ENCODE assay signal across 8 cellular contexts in the genomic region with DNA sequence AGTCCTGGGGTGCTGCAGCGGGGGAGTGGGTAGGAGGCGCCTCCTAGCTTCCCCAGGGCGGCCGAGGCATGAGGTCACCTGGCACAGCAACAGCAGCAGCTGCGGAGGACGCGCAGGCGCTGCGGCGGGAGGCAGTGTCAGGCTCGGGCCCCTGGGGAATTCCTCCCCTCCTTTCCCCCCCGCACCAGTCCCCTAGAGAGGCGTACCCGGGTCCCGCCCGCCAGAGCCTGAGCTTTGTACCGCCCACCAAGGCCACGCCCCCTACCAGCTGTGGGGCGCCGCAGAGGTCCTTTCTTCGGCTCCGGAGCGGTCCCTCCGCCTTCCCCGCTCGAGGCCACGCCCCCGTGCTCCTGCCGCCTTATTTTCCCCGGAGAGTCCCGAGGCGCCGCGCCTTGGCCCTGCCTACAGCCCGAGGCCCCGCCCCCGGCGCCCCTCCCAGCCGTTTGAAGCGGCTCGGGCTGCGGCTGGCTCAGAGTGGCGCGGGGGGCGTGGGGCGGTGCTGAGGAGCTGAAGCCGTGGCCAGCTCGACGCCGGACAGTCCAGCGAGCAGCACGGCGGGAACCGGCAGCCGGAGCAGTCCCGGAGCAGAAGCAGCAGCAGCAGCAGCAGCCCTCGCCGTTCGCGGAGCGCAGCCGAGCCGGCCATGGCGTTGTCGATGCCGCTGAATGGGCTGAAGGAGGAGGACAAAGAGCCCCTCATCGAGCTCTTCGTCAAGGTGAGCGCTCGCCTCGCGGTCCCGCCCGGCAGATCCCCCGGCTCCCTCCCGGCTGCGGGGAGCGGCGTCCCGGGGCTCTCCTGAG. TPM values are rescaled to one million over a fixed set of nuclear protein-coding genes. Genes with fewer than 3 reads are reported as not detected.
DNase-seq lines count a peak whose midpoint lies in the region; ATAC-seq and TF ChIP-seq lines count a peak whose summit lies in the region.

TSS of gene CLIC4 (plus strand) at position 537 of the 800 bp plus-strand sequence. CDS start at position 644, 107 bp downstream.

- intact Hi-C loops in activated CD8-positive, alpha-beta T cell treated with anti-CD3 and anti-CD28 coated beads for 36 hours (cut with micrococcal nuclease), result no loop called here
- intact Hi-C loops in lower lobe of right lung (cut with DNase I), result loop anchor here (5.0 kb wide), 1 partner anchor 53 kb away; no protein-coding TSS in a partner anchor

- peak within 1 kb of the TSS; percentile 86 for H3K27ac ChIP-seq in ectodermal cell (ENCODE audit: insufficient read depth, low read depth, low read length, poor library complexity, severe bottlenecking)
- peak within 1 kb of the TSS; percentile 93 for H3K27ac ChIP-seq in lower lobe of right lung

- POLR2A ChIA-PET in activated CD8-positive, alpha-beta T cell treated with anti-CD3 and anti-CD28 coated beads for 36 hours (lab: Charles Lee), result interaction anchor here (0.8 to 1.5 kb wide), 2 partner anchors 9 to 487 kb away, joined by 3 to 5 read pairs; partner anchors contain the start of gene SYF2

- H3K27me3 Mint-ChIP-seq in activated CD8-positive, alpha-beta T cell treated with anti-CD3 and anti-CD28 coated beads for 36 hours, result no peaks in the 10 kb centered on the region

- DNase-seq in CD1c-positive myeloid dendritic cell (ENCODE audit: extremely low spot score) (peak; percentile 100), NCI-H82 treated with DMSO at 0.1 percent for 48 hours (lab: John Stamatoyannopoulos, UW; ENCODE audit: unreplicated experiment) (peak; percentile 98), lower lobe of right lung (peak; percentile 100)
- DNase-seq in activated CD8-positive, alpha-beta T cell treated with anti-CD3 and anti-CD28 coated beads for 36 hours, result peak; percentile 100
- peak; percentile 98 to 100 (median 99) for DNase-seq in stimulated activated CD4-positive, alpha-beta T cell treated with anti-CD3 and anti-CD28 coated beads, TNF-alpha, amount 100 ng/mL, for 24 hours (ENCODE audit: low read depth in 3 of 3)

- ATAC-seq in GM19397 (IDR thresholded peaks at IDR 0.05; ENCODE audit: unreplicated experiment) (peak; percentile 71), HG03571 (IDR thresholded peaks at IDR 0.05; ENCODE audit: unreplicated experiment) (peak; percentile 65), lower lobe of right lung (peak; percentile 97 to 99)
- ATAC-seq in activated CD8-positive, alpha-beta T cell treated with anti-CD3 and anti-CD28 coated beads for 36 hours, result peak; percentile 91

- H3K4me1 Mint-ChIP-seq in activated CD8-positive, alpha-beta T cell treated with anti-CD3 and anti-CD28 coated beads for 36 hours (ENCODE audit: low read depth), result peaks cover 45% of the 10 kb centered on the region

- peaks cover 13% of the 10 kb centered on the region for H3K4me1 ChIP-seq in ectodermal cell (ENCODE audit: control insufficient read depth, insufficient read depth, low read length)
- H3K4me1 ChIP-seq in lower lobe of right lung, result peaks cover 48% of the 10 kb centered on the region

- H3K27me3 ChIP-seq in ectodermal cell (ENCODE audit: control insufficient read depth, insufficient read depth, low read length, poor library complexity, severe bottlenecking), result no peaks in the 10 kb centered on the region
- no peaks in the 10 kb centered on the region for H3K27me3 ChIP-seq in lower lobe of right lung (ENCODE audit: low read depth)

- H3K36me3 Mint-ChIP-seq in activated CD8-positive, alpha-beta T cell treated with anti-CD3 and anti-CD28 coated beads for 36 hours (ENCODE audit: low read depth), result peaks cover 2% of the 10 kb centered on the region

- peak within 1 kb of the TSS; percentile 77 for H3K27ac Mint-ChIP-seq in activated CD8-positive, alpha-beta T cell treated with anti-CD3 and anti-CD28 coated beads for 36 hours

- peak within 1 kb of the TSS; percentile 87 for H3K4me3 Mint-ChIP-seq in activated CD8-positive, alpha-beta T cell treated with anti-CD3 and anti-CD28 coated beads for 36 hours

- TF ChIP-seq CTCF in activated CD8-positive, alpha-beta T cell treated with anti-CD3 and anti-CD28 coated beads for 36 hours (IDR thresholded peaks at IDR 0.05), result no peak
- TF ChIP-seq CTCF in lower lobe of right lung (IDR thresholded peaks at IDR 0.05), result peak; percentile 14

- H3K4me3 ChIP-seq in ectodermal cell (ENCODE audit: insufficient read depth, low read depth, low read length) (peak within 1 kb of the TSS; percentile 92), lower lobe of right lung (peak within 1 kb of the TSS; percentile 80)

- CTCF ChIA-PET in activated CD8-positive, alpha-beta T cell treated with anti-CD3 and anti-CD28 coated beads for 36 hours (lab: Charles Lee), result interaction anchor here (0.8 to 2.7 kb wide), 7 partner anchors 9 to 354 kb away, joined by 3 to 13 read pairs (median 3); no protein-coding TSS in a partner anchor

- H3K9me3 Mint-ChIP-seq in activated CD8-positive, alpha-beta T cell treated with anti-CD3 and anti-CD28 coated beads for 36 hours, result no peaks in the 10 kb centered on the region

- no peaks in the 10 kb centered on the region for H3K9me3 ChIP-seq in ectodermal cell (ENCODE audit: control insufficient read depth, low read length)
- no peaks in the 10 kb centered on the region for H3K9me3 ChIP-seq in lower lobe of right lung

- H3K36me3 ChIP-seq in ectodermal cell (ENCODE audit: control insufficient read depth, insufficient read depth, low read length) (peaks cover 3% of the 10 kb centered on the region), lower lobe of right lung (no peaks in the 10 kb centered on the region)

- WGBS in ectodermal cell, 2 experiments, result 0% methylated on average over 80 of the region's 80 CpGs

RNA-seq across cellular contexts. Expression of gene CLIC4, which starts in this region (rescaled TPM):
- 10 to 100 TPM; 19.7 to 21.8 TPM for total RNA-seq in activated CD8-positive, alpha-beta T cell treated with anti-CD3 and anti-CD28 coated beads for 36 hours
- polyA plus RNA-seq in ectodermal cell (2013, experiment 1 of 4), result 208 TPM
- 219 TPM for polyA plus RNA-seq in ectodermal cell (2013, experiment 2 of 4)
- polyA plus RNA-seq in ectodermal cell (2013, experiment 3 of 4), result 161 TPM
- 170 TPM for polyA plus RNA-seq in ectodermal cell (2013, experiment 4 of 4)
- total RNA-seq in lower lobe of right lung, result 169 TPM

Comparison
In these comparisons a context has a peak if more than half of its experiments do, and no peak if none do; other contexts are left out.
1. Peak in every context shown above with its lines: DNase-seq, ATAC-seq, H3K4me3 ChIP-seq and H3K27ac ChIP-seq.